Comparison of ENCODE assay signal across 17 cellular contexts in the genomic region with DNA sequence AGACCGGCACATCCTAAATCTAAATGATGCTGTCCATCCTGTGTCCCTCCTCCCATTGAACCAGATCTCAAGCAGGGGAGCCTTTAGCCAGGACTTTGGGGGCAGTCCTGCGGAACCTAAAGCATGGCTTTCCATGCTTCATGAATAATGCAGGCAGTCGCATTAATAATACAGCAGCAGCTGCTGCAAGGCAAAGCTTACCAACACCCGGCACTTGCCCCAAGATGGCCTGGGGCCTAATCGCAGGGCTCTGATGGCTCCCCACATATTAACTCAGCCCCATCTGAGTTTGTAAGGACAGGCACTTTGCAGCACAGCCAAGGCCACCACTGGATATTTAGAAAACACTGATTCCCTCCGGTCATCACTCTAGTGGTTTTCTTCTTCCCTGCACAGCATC.
DNase-seq lines count a peak whose midpoint lies in the region; TF ChIP-seq lines count a peak whose summit lies in the region.
"Had no signal": no experiment of that assay in that cellular context is flagged by ENCODE, and none has a peak within 500 bp of the region (broad histone marks: within the 10 kb centered on the region; RNA-seq: fewer than 3 reads in every experiment).

No MANE protein-coding gene starts in this region.

- peaks cover 0 to 7% (median 3%) of the 10 kb centered on the region in 5 experiments for H3K9me3 Mint-ChIP-seq in brain

- TF ChIP-seq CTCF in brain (conservative IDR thresholded peaks at IDR 0.05): no peak

- no peak overlapping the region for H3K4me3 Mint-ChIP-seq in brain
- H3K4me3 Mint-ChIP-seq: CD14-positive monocyte; CD4-positive, alpha-beta T cell; CD8-positive, alpha-beta memory T cell; HFFc6 had no signal

- peak; percentile 61 for DNase-seq in DMS 273 (lab: John Stamatoyannopoulos, UW; ENCODE audit: unreplicated experiment)
- no peak for DNase-seq in DMS 273 treated with DMSO at 0.1 percent for 48 hours (lab: John Stamatoyannopoulos, UW)
- DNase-seq in retina: peak; percentile 74
- DNase-seq in globus pallidus (ENCODE audit: low spot score): no peak
- no peak for DNase-seq in D341Med (ENCODE audit: low spot score)
- DNase-seq: ACHN; AML-193; BE2C; CD4-positive, alpha-beta T cell; CD8-positive, alpha-beta memory T cell; DMS79; EL; GDM1; GOT3; HFFc6 had no signal

- H3K27me3 Mint-ChIP-seq in brain: no peaks in the 10 kb centered on the region
- H3K27me3 Mint-ChIP-seq: CD4-positive, alpha-beta T cell had no signal

- H3K36me3 Mint-ChIP-seq in brain: peaks cover 65% of the 10 kb centered on the region
- H3K36me3 Mint-ChIP-seq: CD14-positive monocyte; CD8-positive, alpha-beta memory T cell had no signal

- H3K4me1 Mint-ChIP-seq in brain: peaks cover 36% of the 10 kb centered on the region
- H3K4me1 Mint-ChIP-seq: CD14-positive monocyte; CD8-positive, alpha-beta memory T cell had no signal

- H3K27ac Mint-ChIP-seq in brain: peak overlapping the region in 4 of 5 experiments; percentile 35 to 89 (median 82)
- H3K27ac Mint-ChIP-seq: CD14-positive monocyte; CD4-positive, alpha-beta T cell; CD8-positive, alpha-beta memory T cell; HFFc6 had no signal

Comparison
In these comparisons a context has a peak if more than half of its experiments do, and no peak if none do; other contexts are left out.
1. DNase-seq: peak in DMS 273 (single experiment) and retina (single experiment); none in DMS 273 treated with DMSO at 0.1 percent for 48 hours (single experiment), globus pallidus (single experiment) and D341Med (single experiment).